ENCODE assay signal across 8 cellular contexts in genomic region chr1:66331641-66332523, GRCh38.
DNase-seq lines count a peak whose midpoint lies in the region; ATAC-seq, FAIRE-seq and TF ChIP-seq lines count a peak whose summit lies in the region.

No MANE protein-coding gene starts in this region.

- no peak overlapping the region for H2BK5ac ChIP-seq in mesendoderm (ENCODE audit: low read length)

- peaks cover 15% of the 10 kb centered on the region for H3K4me1 ChIP-seq in endocrine pancreas (ENCODE audit: control insufficient read depth, insufficient read depth, low read length)
- peaks cover 14% of the 10 kb centered on the region for H3K4me1 ChIP-seq in mesendoderm (ENCODE audit: control insufficient read depth, low read depth, low read length)

- no peak overlapping the region for H4K5ac ChIP-seq in mesendoderm (ENCODE audit: low read length)

- no peak for ATAC-seq in HG03439 (IDR thresholded peaks at IDR 0.05; ENCODE audit: unreplicated experiment)

- no peaks in the 10 kb centered on the region for H3K27me3 ChIP-seq in endocrine pancreas (ENCODE audit: control insufficient read depth, insufficient read depth, low read length)
- no peaks in the 10 kb centered on the region for H3K27me3 ChIP-seq in mesendoderm (ENCODE audit: insufficient read depth, low read length, poor library complexity)

- peak overlapping the region; percentile 87 for H3K56ac ChIP-seq in mesendoderm (ENCODE audit: low read length)

- peak overlapping the region; percentile 55 for H3K9ac ChIP-seq in endocrine pancreas (ENCODE audit: control insufficient read depth, insufficient read depth, low read length)
- peak overlapping the region; percentile 59 for H3K9ac ChIP-seq in mesendoderm (ENCODE audit: low read length)

- H3K4me2 ChIP-seq in mesendoderm (ENCODE audit: low read length): peak overlapping the region; percentile 29

- WGBS in mesendoderm (ENCODE audit: extremely low coverage, insufficient coverage, low lambda C conversion rate): no CpG with 5 or more reads among the region's 17 CpGs

- H3K4me3 ChIP-seq in endocrine pancreas (ENCODE audit: control insufficient read depth, insufficient read depth, low read length): peak overlapping the region; percentile 96
- H3K4me3 ChIP-seq in mesendoderm (ENCODE audit: low read length): peak overlapping the region; percentile 52

- no peak overlapping the region for H2BK120ac ChIP-seq in mesendoderm (ENCODE audit: low read depth, low read length)

- H3K23ac ChIP-seq in mesendoderm (ENCODE audit: low read length): no peak overlapping the region

- H2BK15ac ChIP-seq in mesendoderm (replicated peaks; ENCODE audit: low read depth): no peak overlapping the region

- H3K79me2 ChIP-seq in mesendoderm (ENCODE audit: control insufficient read depth, insufficient read depth, low read length): peaks cover 16% of the 10 kb centered on the region

- peak overlapping the region; percentile 52 for H3K18ac ChIP-seq in mesendoderm (ENCODE audit: low read length)

- H3K36me3 ChIP-seq in endocrine pancreas (ENCODE audit: control insufficient read depth, insufficient read depth, low read length): no peaks in the 10 kb centered on the region
- H3K36me3 ChIP-seq in mesendoderm (ENCODE audit: control insufficient read depth, insufficient read depth, low read length): no peaks in the 10 kb centered on the region

- no peak overlapping the region for H4K8ac ChIP-seq in mesendoderm (ENCODE audit: low read depth, low read length)

- H3K4ac ChIP-seq in mesendoderm (ENCODE audit: low read depth, low read length): peak overlapping the region; percentile 8

- DNase-seq in HTR-8/SVneo (ENCODE audit: insufficient read length, low spot score) (peak; percentile 34), mesendoderm (peak; percentile 94), NCI-H82 (lab: John Stamatoyannopoulos, UW) (no peak)
- DNase-seq in activated CD4-positive, alpha-beta T cell treated with anti-CD3 and anti-CD28 coated beads for 4 hours: peak; percentile 50 to 64
- DNase-seq in stimulated activated naive CD4-positive, alpha-beta T cell (lab: John Stamatoyannopoulos, UW): peak; percentile 22 to 65 (median 38)

- peak overlapping the region; percentile 23 for H3K27ac ChIP-seq in mesendoderm (ENCODE audit: low read depth, low read length)

- peaks cover 2% of the 10 kb centered on the region for H3K79me1 ChIP-seq in mesendoderm (ENCODE audit: low read length)

- no peak overlapping the region for H2AK5ac ChIP-seq in mesendoderm (ENCODE audit: low read length)

- FAIRE-seq in HTR-8/SVneo (lab: Jason Lieb, UNC): no peak

- peak; percentile 59 for TF ChIP-seq POLR2A in GM18526 (IDR thresholded peaks at IDR 0.05; ENCODE audit: extremely low read depth, insufficient read length)

- H3K9me3 ChIP-seq in endocrine pancreas (ENCODE audit: control insufficient read depth, low read length): no peaks in the 10 kb centered on the region
